Comparison of ENCODE assay signal across 1 cellular context in the genomic region with DNA sequence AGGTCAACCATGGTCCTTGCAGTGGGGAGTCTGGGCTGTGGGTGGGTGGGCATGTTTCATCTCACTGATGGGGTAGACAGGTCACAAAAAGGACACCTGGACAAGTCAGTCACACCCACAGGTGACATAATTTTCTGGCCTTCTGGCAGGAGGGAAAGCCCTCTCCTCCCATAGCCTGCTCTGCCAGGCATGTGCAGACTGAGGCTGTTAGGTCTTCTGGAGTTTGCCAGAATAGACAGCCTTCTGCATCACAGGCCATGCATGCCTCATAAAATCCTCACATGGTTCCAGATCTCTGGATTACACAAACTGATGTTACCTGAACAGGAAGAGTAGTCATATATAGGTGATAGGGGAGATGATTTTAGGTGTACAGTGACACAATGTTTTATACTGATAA.
TF ChIP-seq lines count a peak whose summit lies in the region.

No MANE protein-coding gene starts in this region.

TF ChIP-seq in IMR-90, 13 proteins besides CTCF, POLR2A, EP300 and RAD21 (continued from another document):
- TF ChIP-seq, protein P1, sequence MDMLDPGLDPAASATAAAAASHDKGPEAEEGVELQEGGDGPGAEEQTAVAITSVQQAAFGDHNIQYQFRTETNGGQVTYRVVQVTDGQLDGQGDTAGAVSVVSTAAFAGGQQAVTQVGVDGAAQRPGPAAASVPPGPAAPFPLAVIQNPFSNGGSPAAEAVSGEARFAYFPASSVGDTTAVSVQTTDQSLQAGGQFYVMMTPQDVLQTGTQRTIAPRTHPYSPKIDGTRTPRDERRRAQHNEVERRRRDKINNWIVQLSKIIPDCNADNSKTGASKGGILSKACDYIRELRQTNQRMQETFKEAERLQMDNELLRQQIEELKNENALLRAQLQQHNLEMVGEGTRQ (IDR thresholded peaks at IDR 0.05; ENCODE audit: low read depth, low read length) = no peak
- TF ChIP-seq ELK1 (IDR thresholded peaks at IDR 0.05; ENCODE audit: borderline replicate concordance, low read depth, low read length) = no peak
- no peak for TF ChIP-seq BHLHE40 (IDR thresholded peaks at IDR 0.05; ENCODE audit: low read depth, low read length)
- TF ChIP-seq NFE2L2 (IDR thresholded peaks at IDR 0.05; ENCODE audit: low read depth, low read length) = no peak
- TF ChIP-seq CHD1 (IDR thresholded peaks at IDR 0.05; ENCODE audit: low read depth, low read length) = no peak
